In the genomic region with DNA sequence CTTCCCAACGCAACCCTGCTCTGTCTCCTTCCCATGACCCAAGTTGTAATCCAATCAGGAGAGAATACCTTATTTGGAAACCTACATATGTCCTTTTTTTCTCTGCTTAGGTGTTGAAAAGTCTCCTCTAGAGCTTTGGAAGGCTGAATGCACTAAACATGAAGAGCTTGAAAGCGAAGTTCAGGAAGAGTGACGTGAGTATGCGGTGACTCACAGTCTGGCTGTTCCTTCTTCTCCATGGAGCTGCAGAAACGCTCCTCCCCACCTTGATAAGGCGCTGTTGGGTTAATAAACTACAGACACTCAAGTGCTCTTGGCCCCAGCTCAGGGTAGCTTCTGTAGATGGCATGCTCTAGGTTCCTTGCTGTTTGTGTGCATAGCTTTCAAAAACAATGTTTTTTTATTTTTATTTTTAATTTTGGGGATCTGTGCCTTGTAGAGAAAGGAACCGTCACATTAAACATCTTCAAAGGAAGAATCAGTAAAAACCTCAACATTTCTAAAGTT, we compare ENCODE assay signal across 10 cellular contexts. TPM values are rescaled to one million over a fixed set of nuclear protein-coding genes. Genes with fewer than 3 reads are reported as not detected.
DNase-seq lines count a peak whose midpoint lies in the region; ATAC-seq and TF ChIP-seq lines count a peak whose summit lies in the region.
"Had no signal": no experiment of that assay in that cellular context is flagged by ENCODE, and none has a peak within 500 bp of the region (broad histone marks: within the 10 kb centered on the region; RNA-seq: fewer than 3 reads in every experiment).

No MANE protein-coding gene starts in this region.

- H3K4me3 Mint-ChIP-seq in activated naive CD4-positive, alpha-beta T cell treated with anti-CD3 and anti-CD28 coated beads for 36 hours: no peak overlapping the region
- H3K4me3 Mint-ChIP-seq in activated T-helper 2 cell treated with anti-CD3 and anti-CD28 coated beads, Interferon-gamma antibody, Interleukin-2, Interleukin-4, amounts not matched to agents 10 μg/mL and 5 μg/mL and 100 μg/mL, durations not matched to agents 14 hours and 24 hours and 36 hours (ENCODE audit: low read depth): no peak overlapping the region
- H3K4me3 Mint-ChIP-seq in activated CD4-positive, alpha-beta T cell treated with anti-CD3 and anti-CD28 coated beads for 36 hours: no peak overlapping the region
- H3K4me3 Mint-ChIP-seq: central memory CD8-positive, alpha-beta T cell had no signal

- H3K27ac ChIP-seq in caudate nucleus (ENCODE audit: low read depth, low read length) (no peak overlapping the region), left lung (peak overlapping the region; percentile 48 to 77)
- H3K27ac ChIP-seq: BLaER1 had no signal

- intact Hi-C loops in activated naive CD4-positive, alpha-beta T cell treated with anti-CD3 and anti-CD28 coated beads for 36 hours (cut with micrococcal nuclease): no loop called here
- intact Hi-C loops in left lung (cut with DNase I): no loop called here
- intact Hi-C loops in activated T-helper 2 cell treated with anti-CD3 and anti-CD28 coated beads, Interferon-gamma antibody, Interleukin-2, Interleukin-4, amounts not matched to agents 10 μg/mL and 5 μg/mL and 100 μg/mL, durations not matched to agents 14 hours and 24 hours and 36 hours (cut with micrococcal nuclease): loop anchor here (10.0 kb wide), 1 partner anchor 152 kb away; no protein-coding TSS in a partner anchor
- intact Hi-C loops in activated CD4-positive, alpha-beta T cell treated with anti-CD3 and anti-CD28 coated beads for 36 hours (cut with DNase I, micrococcal nuclease): no loop called here

- H3K9me3 ChIP-seq in left lung: no peaks in the 10 kb centered on the region

- peaks cover 10 to 16% of the 10 kb centered on the region in 2 donors for H3K4me1 ChIP-seq in left lung
- H3K4me1 ChIP-seq: BLaER1 had no signal

- ATAC-seq in left lung (peak; percentile 84), HG03460 (IDR thresholded peaks at IDR 0.05; ENCODE audit: unreplicated experiment) (no peak)
- ATAC-seq in activated CD4-positive, alpha-beta T cell treated with anti-CD3 and anti-CD28 coated beads for 36 hours: no peak

- no peaks in the 10 kb centered on the region for H3K27me3 ChIP-seq in left lung
- H3K27me3 ChIP-seq: BLaER1 had no signal

- POLR2A ChIA-PET in activated CD4-positive, alpha-beta T cell treated with anti-CD3 and anti-CD28 coated beads for 36 hours (lab: Charles Lee): no interaction called here

- H3K9me3 Mint-ChIP-seq in activated naive CD4-positive, alpha-beta T cell treated with anti-CD3 and anti-CD28 coated beads for 36 hours: no peaks in the 10 kb centered on the region
- H3K9me3 Mint-ChIP-seq in activated T-helper 2 cell treated with anti-CD3 and anti-CD28 coated beads, Interferon-gamma antibody, Interleukin-2, Interleukin-4, amounts not matched to agents 10 μg/mL and 5 μg/mL and 100 μg/mL, durations not matched to agents 14 hours and 24 hours and 36 hours: no peaks in the 10 kb centered on the region
- no peaks in the 10 kb centered on the region for H3K9me3 Mint-ChIP-seq in activated CD4-positive, alpha-beta T cell treated with anti-CD3 and anti-CD28 coated beads for 36 hours (ENCODE audit: low read depth)
- H3K9me3 Mint-ChIP-seq: central memory CD8-positive, alpha-beta T cell had no signal

- H3K36me3 Mint-ChIP-seq in activated naive CD4-positive, alpha-beta T cell treated with anti-CD3 and anti-CD28 coated beads for 36 hours (ENCODE audit: low read depth): no peaks in the 10 kb centered on the region
- no peaks in the 10 kb centered on the region for H3K36me3 Mint-ChIP-seq in activated T-helper 2 cell treated with anti-CD3 and anti-CD28 coated beads, Interferon-gamma antibody, Interleukin-2, Interleukin-4, amounts not matched to agents 10 μg/mL and 5 μg/mL and 100 μg/mL, durations not matched to agents 14 hours and 24 hours and 36 hours (ENCODE audit: low read depth)
- H3K36me3 Mint-ChIP-seq in activated CD4-positive, alpha-beta T cell treated with anti-CD3 and anti-CD28 coated beads for 36 hours (ENCODE audit: low read depth): no peaks in the 10 kb centered on the region

- H3K4me1 Mint-ChIP-seq in activated naive CD4-positive, alpha-beta T cell treated with anti-CD3 and anti-CD28 coated beads for 36 hours (ENCODE audit: low read depth): peaks cover 14% of the 10 kb centered on the region
- H3K4me1 Mint-ChIP-seq in activated T-helper 2 cell treated with anti-CD3 and anti-CD28 coated beads, Interferon-gamma antibody, Interleukin-2, Interleukin-4, amounts not matched to agents 10 μg/mL and 5 μg/mL and 100 μg/mL, durations not matched to agents 14 hours and 24 hours and 36 hours (ENCODE audit: low read depth): no peaks in the 10 kb centered on the region
- peaks cover 19% of the 10 kb centered on the region for H3K4me1 Mint-ChIP-seq in activated CD4-positive, alpha-beta T cell treated with anti-CD3 and anti-CD28 coated beads for 36 hours
- H3K4me1 Mint-ChIP-seq: central memory CD8-positive, alpha-beta T cell had no signal

- H3K27ac Mint-ChIP-seq in activated naive CD4-positive, alpha-beta T cell treated with anti-CD3 and anti-CD28 coated beads for 36 hours: no peak overlapping the region
- H3K27ac Mint-ChIP-seq in activated T-helper 2 cell treated with anti-CD3 and anti-CD28 coated beads, Interferon-gamma antibody, Interleukin-2, Interleukin-4, amounts not matched to agents 10 μg/mL and 5 μg/mL and 100 μg/mL, durations not matched to agents 14 hours and 24 hours and 36 hours: no peak overlapping the region
- no peak overlapping the region for H3K27ac Mint-ChIP-seq in activated CD4-positive, alpha-beta T cell treated with anti-CD3 and anti-CD28 coated beads for 36 hours

- TF ChIP-seq CTCF in left lung (IDR thresholded peaks at IDR 0.05): no peak

- H3K36me3 ChIP-seq in left lung: no peaks in the 10 kb centered on the region

- DNase-seq in activated naive CD4-positive, alpha-beta T cell treated with anti-CD3 and anti-CD28 coated beads for 36 hours: peak; percentile 13
- DNase-seq in activated naive CD4-positive, alpha-beta T cell treated with Interleukin-2 at 50 U/mL for 16 hours: no peak
- peak in 37 of 61 donors; percentile 1 to 85 (median 21) for DNase-seq in caudate nucleus (lab: John Stamatoyannopoulos, UW)
- DNase-seq in left lung: peak in 1 of 2 donors; percentile 85
- DNase-seq in NCI-H1105 treated with DMSO at 0.1 percent for 48 hours (lab: John Stamatoyannopoulos, UW): no peak
- no peak for DNase-seq in activated T-helper 2 cell treated with anti-CD3 and anti-CD28 coated beads, Interferon-gamma antibody, Interleukin-2, Interleukin-4, amounts not matched to agents 10 μg/mL and 5 μg/mL and 100 μg/mL, durations not matched to agents 14 hours and 24 hours and 36 hours (ENCODE audit: low spot score)
- DNase-seq in activated CD4-positive, alpha-beta T cell treated with anti-CD3 and anti-CD28 coated beads for 36 hours: no peak

- peaks cover 5% of the 10 kb centered on the region for H3K27me3 Mint-ChIP-seq in activated naive CD4-positive, alpha-beta T cell treated with anti-CD3 and anti-CD28 coated beads for 36 hours (ENCODE audit: low read depth)
- H3K27me3 Mint-ChIP-seq in activated T-helper 2 cell treated with anti-CD3 and anti-CD28 coated beads, Interferon-gamma antibody, Interleukin-2, Interleukin-4, amounts not matched to agents 10 μg/mL and 5 μg/mL and 100 μg/mL, durations not matched to agents 14 hours and 24 hours and 36 hours (ENCODE audit: low read depth): no peaks in the 10 kb centered on the region
- no peaks in the 10 kb centered on the region for H3K27me3 Mint-ChIP-seq in activated CD4-positive, alpha-beta T cell treated with anti-CD3 and anti-CD28 coated beads for 36 hours

- CTCF ChIA-PET in activated naive CD4-positive, alpha-beta T cell treated with anti-CD3 and anti-CD28 coated beads for 36 hours (lab: Charles Lee): no interaction called here
- CTCF ChIA-PET in activated CD4-positive, alpha-beta T cell treated with anti-CD3 and anti-CD28 coated beads for 36 hours (lab: Charles Lee): interaction anchor here (0.6 kb wide), 1 partner anchor 163 kb away, joined by 3 read pairs; no protein-coding TSS in a partner anchor

- H3K4me3 ChIP-seq in left lung: no peak overlapping the region
- H3K4me3 ChIP-seq: BLaER1 had no signal

RNA-seq across cellular contexts. Expression of gene RAI14, which starts 30.7 kb away (rescaled TPM):
- 1 to 10 TPM; 5.8 to 6.7 TPM for total RNA-seq in activated naive CD4-positive, alpha-beta T cell treated with anti-CD3 and anti-CD28 coated beads for 36 hours
- 100 to 1,000 TPM in 1 of 2 donors, 10 to 100 TPM in 1; 75.0 to 109 TPM for total RNA-seq in left lung
- 4.0 and 4.2 TPM in 2 replicates for total RNA-seq in activated T-helper 2 cell treated with anti-CD3 and anti-CD28 coated beads, Interferon-gamma antibody, Interleukin-2, Interleukin-4, amounts not matched to agents 10 μg/mL and 5 μg/mL and 100 μg/mL, durations not matched to agents 14 hours and 24 hours and 36 hours
- total RNA-seq in activated CD4-positive, alpha-beta T cell treated with anti-CD3 and anti-CD28 coated beads for 36 hours: 1 to 10 TPM; 4.5 to 7.1 TPM

Comparison
In these comparisons a context has a peak if more than half of its experiments do, and no peak if none do; other contexts are left out.
1. DNase-seq: peak in activated naive CD4-positive, alpha-beta T cell treated with anti-CD3 and anti-CD28 coated beads for 36 hours (single experiment) and caudate nucleus (37 of 61); none in activated naive CD4-positive, alpha-beta T cell treated with Interleukin-2 at 50 U/mL for 16 hours (single experiment), NCI-H1105 treated with DMSO at 0.1 percent for 48 hours (single experiment), activated T-helper 2 cell treated with anti-CD3 and anti-CD28 coated beads, Interferon-gamma antibody, Interleukin-2, Interleukin-4, amounts not matched to agents 10 μg/mL and 5 μg/mL and 100 μg/mL, durations not matched to agents 14 hours and 24 hours and 36 hours (single experiment) and activated CD4-positive, alpha-beta T cell treated with anti-CD3 and anti-CD28 coated beads for 36 hours (single experiment).
2. RNA of gene RAI14, which starts 30.7 kb away (total RNA-seq): 75.0 to 109 TPM in left lung; 4.5 to 7.1 TPM in activated CD4-positive, alpha-beta T cell treated with anti-CD3 and anti-CD28 coated beads for 36 hours, 5.8 to 6.7 TPM in activated naive CD4-positive, alpha-beta T cell treated with anti-CD3 and anti-CD28 coated beads for 36 hours and 4.0 to 4.2 TPM in activated T-helper 2 cell treated with anti-CD3 and anti-CD28 coated beads, Interferon-gamma antibody, Interleukin-2, Interleukin-4, amounts not matched to agents 10 μg/mL and 5 μg/mL and 100 μg/mL, durations not matched to agents 14 hours and 24 hours and 36 hours; every median in the first group is over 4 times any median in the second.